In the genomic region with DNA sequence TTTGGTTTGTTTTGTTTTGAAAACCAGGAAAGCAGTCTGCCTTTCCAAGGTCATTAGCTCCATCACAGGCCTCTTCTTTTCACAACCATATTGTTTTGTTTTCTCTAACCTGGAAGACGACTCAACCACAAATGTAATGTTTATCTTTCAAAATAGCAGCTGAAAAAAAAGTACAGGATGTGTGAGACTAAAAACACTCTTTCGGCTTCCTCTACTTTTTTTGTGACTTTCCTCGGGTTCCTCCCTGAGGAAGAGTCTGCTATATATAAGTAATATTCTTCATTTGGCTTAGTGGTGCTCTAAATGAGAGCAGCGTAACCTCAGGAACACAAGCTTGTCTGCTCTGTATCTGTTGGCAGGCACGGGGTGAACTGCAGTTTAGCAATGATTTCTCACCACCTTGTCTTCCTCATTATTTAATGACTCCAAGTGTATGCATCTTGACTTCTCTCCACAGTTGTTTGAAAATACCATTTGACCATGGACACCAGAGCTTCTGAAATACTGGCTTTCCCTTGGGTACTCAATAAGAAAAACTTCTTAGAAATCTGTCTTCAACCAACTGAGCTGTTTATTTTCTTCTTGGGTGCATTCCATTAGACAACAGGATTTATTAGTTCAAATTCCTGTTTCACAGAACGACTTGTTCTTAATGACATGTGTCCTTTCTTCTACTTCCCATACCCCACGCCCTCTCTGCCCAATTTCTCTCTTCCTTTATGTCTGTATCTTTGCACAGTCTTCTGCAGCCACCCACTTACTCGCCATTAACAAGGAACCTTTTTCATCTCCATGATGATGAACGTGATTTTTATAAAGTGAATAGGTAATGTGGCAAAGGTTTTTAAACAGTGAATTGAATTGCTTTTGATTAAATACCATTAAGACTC, we compare ENCODE assay signal across 8 cellular contexts. TPM values are rescaled to one million over a fixed set of nuclear protein-coding genes. Genes with fewer than 3 reads are reported as not detected.
DNase-seq lines count a peak whose midpoint lies in the region; ATAC-seq and TF ChIP-seq lines count a peak whose summit lies in the region.

No MANE protein-coding gene starts in this region.

- peaks cover 35% of the 10 kb centered on the region for H3K4me1 Mint-ChIP-seq in dendritic cell treated with granulocyte-macrophage colony-stimulating factor and Interleukin-4, amounts not matched to agents 40 ng/mL and 50 ng/mL, for 4 days (ENCODE audit: low read depth)
- peaks cover 41 to 90% (median 75%) of the 10 kb centered on the region in 7 donors for H3K4me1 Mint-ChIP-seq in naive thymus-derived CD4-positive, alpha-beta T cell

- POLR2A ChIA-PET in naive thymus-derived CD4-positive, alpha-beta T cell (lab: Charles Lee), result interaction anchor here (0.6 to 5.3 kb wide), 28 partner anchors 9 to 95 kb away, joined by 3 to 128 read pairs (median 6); a partner anchor contains a TSS

- TF ChIP-seq POLR2A in NB4 (IDR thresholded peaks at IDR 0.05; ENCODE audit: extremely low read depth, insufficient read length), result no peak

- H3K27me3 ChIP-seq in BLaER1 treated with 17β-estradiol and CSF1 and Interleukin-3, amounts not matched to agents 10 nM and 100 nM, result no peaks in the 10 kb centered on the region
- no peaks in the 10 kb centered on the region for H3K27me3 ChIP-seq in naive thymus-derived CD4-positive, alpha-beta T cell (ENCODE audit: control insufficient read depth in 2 of 2, insufficient read depth in 2 of 2, low read length in 2 of 2)

- H3K36me3 Mint-ChIP-seq in dendritic cell treated with granulocyte-macrophage colony-stimulating factor and Interleukin-4, amounts not matched to agents 40 ng/mL and 50 ng/mL, for 4 days (ENCODE audit: low read depth), result peaks cover 10% of the 10 kb centered on the region
- H3K36me3 Mint-ChIP-seq in naive thymus-derived CD4-positive, alpha-beta T cell, result peaks cover 0 to 13% (median 3%) of the 10 kb centered on the region in 5 donors

- H3K27ac Mint-ChIP-seq in dendritic cell treated with granulocyte-macrophage colony-stimulating factor and Interleukin-4, amounts not matched to agents 40 ng/mL and 50 ng/mL, for 4 days, result peak overlapping the region; percentile 85
- H3K27ac Mint-ChIP-seq in naive thymus-derived CD4-positive, alpha-beta T cell, result peak overlapping the region; percentile 89 to 99 (median 97)

- DNase-seq in NB4 (ENCODE audit: low read depth) (peak; percentile 50), NCI-H2196 (lab: John Stamatoyannopoulos, UW; ENCODE audit: unreplicated experiment) (no peak), GM10266 (ENCODE audit: extremely low spot score) (no peak), NCI-H226 (no peak), GOT3 (lab: John Stamatoyannopoulos, UW) (no peak)
- DNase-seq in naive thymus-derived CD4-positive, alpha-beta T cell, result peak in 6 of 9 donors; percentile 30 to 52 (median 48)

- H3K9ac ChIP-seq in BLaER1 treated with 17β-estradiol and CSF1 and Interleukin-3, amounts not matched to agents 10 nM and 100 nM, result peak overlapping the region; percentile 18 to 61 (median 48); a peak in 21 of 22 replicates

- H3K9me3 ChIP-seq in BLaER1 treated with 17β-estradiol and CSF1 and Interleukin-3, amounts not matched to agents 10 nM and 100 nM (replicated peaks in 1 of 11), result peaks cover 18 to 24% (median 20%) of the 10 kb centered on the region in 11 experiments
- H3K9me3 ChIP-seq in naive thymus-derived CD4-positive, alpha-beta T cell (ENCODE audit: control insufficient read depth in 2 of 3, low read length in 3 of 3), result no peaks in the 10 kb centered on the region

- peak overlapping the region; percentile 66 to 92 (median 79) for H3K4me2 ChIP-seq in BLaER1 treated with 17β-estradiol and CSF1 and Interleukin-3, amounts not matched to agents 10 nM and 100 nM

- peaks cover 16% of the 10 kb centered on the region for H3K9me3 Mint-ChIP-seq in dendritic cell treated with granulocyte-macrophage colony-stimulating factor and Interleukin-4, amounts not matched to agents 40 ng/mL and 50 ng/mL, for 4 days
- peaks cover 0 to 7% (median 0%) of the 10 kb centered on the region in 11 donors for H3K9me3 Mint-ChIP-seq in naive thymus-derived CD4-positive, alpha-beta T cell

- H3K36me3 ChIP-seq in BLaER1 treated with 17β-estradiol and CSF1 and Interleukin-3, amounts not matched to agents 10 nM and 100 nM, result peaks cover 0 to 6% (median 0%) of the 10 kb centered on the region in 11 experiments; a peak in 3 of 22 replicates
- no peaks in the 10 kb centered on the region for H3K36me3 ChIP-seq in naive thymus-derived CD4-positive, alpha-beta T cell (ENCODE audit: control insufficient read depth in 2 of 3, insufficient read depth in 3 of 3, low read length in 3 of 3)

- intact Hi-C loops in dendritic cell treated with granulocyte-macrophage colony-stimulating factor and Interleukin-4, amounts not matched to agents 40 ng/mL and 50 ng/mL, for 4 days (cut with micrococcal nuclease), result no loop called here
- intact Hi-C loops in naive thymus-derived CD4-positive, alpha-beta T cell (cut with micrococcal nuclease), result loop anchor here (1.0 to 2.0 kb wide), 6 partner anchors 12 to 70 kb away; a partner anchor contains a TSS

- H3K27me3 Mint-ChIP-seq in dendritic cell treated with granulocyte-macrophage colony-stimulating factor and Interleukin-4, amounts not matched to agents 40 ng/mL and 50 ng/mL, for 4 days, result no peaks in the 10 kb centered on the region
- peaks cover 0 to 25% (median 0%) of the 10 kb centered on the region in 5 donors for H3K27me3 Mint-ChIP-seq in naive thymus-derived CD4-positive, alpha-beta T cell

- H3K4me1 ChIP-seq in BLaER1 treated with 17β-estradiol and CSF1 and Interleukin-3, amounts not matched to agents 10 nM and 100 nM, result peaks cover 31 to 42% (median 36%) of the 10 kb centered on the region in 10 experiments
- peaks cover 40 to 64% of the 10 kb centered on the region in 2 donors for H3K4me1 ChIP-seq in naive thymus-derived CD4-positive, alpha-beta T cell (ENCODE audit: control insufficient read depth in 2 of 2, insufficient read depth in 2 of 2, low read length in 2 of 2)

- peak overlapping the region in 7 of 10 experiments; percentile 3 to 44 (median 28); a peak in 11 of 20 replicates for H3K4me3 ChIP-seq in BLaER1 treated with 17β-estradiol and CSF1 and Interleukin-3, amounts not matched to agents 10 nM and 100 nM
- H3K4me3 ChIP-seq in NB4 (ENCODE audit: low read depth, low read length), result no peak overlapping the region
- peak overlapping the region; percentile 63 for H3K4me3 ChIP-seq in naive thymus-derived CD4-positive, alpha-beta T cell (ENCODE audit: low read length)

- no peaks in the 10 kb centered on the region for H4K20me1 ChIP-seq in BLaER1 treated with 17β-estradiol and CSF1 and Interleukin-3, amounts not matched to agents 10 nM and 100 nM

- CTCF ChIA-PET in naive thymus-derived CD4-positive, alpha-beta T cell (lab: Charles Lee), result interaction anchor here (0.7 to 3.4 kb wide), 9 partner anchors 11 to 94 kb away, joined by 3 to 23 read pairs (median 7); a partner anchor contains a TSS

- peak overlapping the region; percentile 23 to 76 (median 67); a peak in 21 of 22 replicates for H3K27ac ChIP-seq in BLaER1 treated with 17β-estradiol and CSF1 and Interleukin-3, amounts not matched to agents 10 nM and 100 nM
- peak overlapping the region; percentile 83 for H3K27ac ChIP-seq in naive thymus-derived CD4-positive, alpha-beta T cell (ENCODE audit: low read depth, low read length)

- TF ChIP-seq CTCF in NB4 (IDR thresholded peaks at IDR 0.05; ENCODE audit: low read depth, low read length) (no peak), GM10266 (IDR thresholded peaks at IDR 0.05; ENCODE audit: control insufficient read depth, insufficient read depth, low read depth, missing control alignments) (no peak)

- H3K4me3 Mint-ChIP-seq in dendritic cell treated with granulocyte-macrophage colony-stimulating factor and Interleukin-4, amounts not matched to agents 40 ng/mL and 50 ng/mL, for 4 days, result peak overlapping the region; percentile 67
- H3K4me3 Mint-ChIP-seq in naive thymus-derived CD4-positive, alpha-beta T cell, result peak overlapping the region; percentile 69 to 91 (median 86)

- peak; percentile 64 for ATAC-seq in naive thymus-derived CD4-positive, alpha-beta T cell

RNA-seq across cellular contexts. Expression of a gene that starts 11.5 kb away (rescaled TPM):
- 100 to 1,000 TPM; 190 to 733 (median 412) TPM for total RNA-seq in naive thymus-derived CD4-positive, alpha-beta T cell
- polyA plus RNA-seq in naive thymus-derived CD4-positive, alpha-beta T cell, result 1,000 to 10,000 TPM; 1,112 to 1,479 TPM

Comparison
In these comparisons a context has a peak if more than half of its experiments do, and no peak if none do; other contexts are left out.
1. DNase-seq: peak in NB4 (single experiment) and naive thymus-derived CD4-positive, alpha-beta T cell (6 of 9); none in NCI-H2196 (single experiment), GM10266 (single experiment), NCI-H226 (single experiment) and GOT3 (single experiment).